ENCODE assay signal across 21 cellular contexts in the genomic region with DNA sequence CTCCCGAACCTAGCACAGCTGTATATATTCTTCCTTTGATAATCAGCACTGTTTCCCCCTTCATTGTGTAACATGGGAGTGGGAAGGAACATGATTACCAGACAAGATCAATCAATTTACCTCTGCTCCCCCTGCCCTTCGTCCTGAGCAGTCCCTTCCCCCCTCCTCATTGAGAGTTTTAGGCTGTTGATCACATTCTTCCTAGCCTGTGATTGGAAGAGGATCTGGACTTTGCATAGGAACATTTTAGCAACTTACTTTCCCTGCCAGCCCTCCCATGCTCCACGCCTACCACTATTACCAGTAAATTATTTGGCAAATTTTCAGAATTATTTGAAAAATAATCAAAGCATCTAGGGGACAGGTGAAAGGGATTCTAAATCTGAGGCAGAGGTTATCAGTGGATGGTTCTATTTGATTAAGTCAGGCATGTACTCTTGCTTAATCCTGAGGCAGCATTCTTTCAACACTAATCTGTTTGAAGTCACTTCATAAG.
"Had no signal": no experiment of that assay in that cellular context is flagged by ENCODE, and none has a peak within 500 bp of the region (broad histone marks: within the 10 kb centered on the region; RNA-seq: fewer than 3 reads in every experiment).

No MANE protein-coding gene starts in this region.

- H3K27ac ChIP-seq: HL-60, RWPE1 had no signal

- DNase-seq: KBM-7, MV-4-11, NCI-H1048, NCI-H1105, NCI-H1417, NCI-H1436 treated with DMSO at 0.1 percent for 48 hours, NCI-H1694, NCI-H187 treated with DMSO at 0.1 percent for 48 hours, NCI-H2081, NCI-H2107, NCI-H2227 treated with DMSO at 0.1 percent for 48 hours, NCI-H524 treated with DMSO at 0.1 percent for 48 hours, NCI-H69, NCI-H774, PC-3, SHP77, SK-N-SH, SW 1271 had no signal

- H3K9me3 ChIP-seq: SK-N-SH had no signal

- ATAC-seq: Panc1, PC-3 had no signal
